ENCODE assay signal across 6 cellular contexts in the genomic region with DNA sequence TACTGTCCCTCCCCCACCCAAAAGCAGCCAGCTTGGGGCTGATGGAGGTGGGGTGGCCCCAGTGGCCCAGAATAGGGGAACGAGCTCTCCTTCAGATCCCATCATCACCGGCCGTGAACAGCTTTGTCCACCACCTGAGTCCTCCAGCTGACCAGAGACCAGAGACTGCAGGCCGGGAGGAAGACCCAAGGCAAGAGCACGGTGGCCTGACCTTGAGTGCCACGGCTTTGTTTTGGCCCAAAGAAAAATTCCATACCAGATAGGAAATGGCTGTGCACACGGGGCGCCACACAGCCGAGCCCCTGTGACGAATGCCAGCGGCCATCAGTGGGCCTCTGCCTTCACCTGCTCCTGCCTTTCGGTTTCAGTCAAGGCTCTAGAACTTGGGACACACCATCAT. TPM values are rescaled to one million over a fixed set of nuclear protein-coding genes. Genes with fewer than 3 reads are reported as not detected.
"Had no signal": no experiment of that assay in that cellular context is flagged by ENCODE, and none has a peak within 500 bp of the region (broad histone marks: within the 10 kb centered on the region; RNA-seq: fewer than 3 reads in every experiment).

No MANE protein-coding gene starts in this region.

- H3K4me3 Mint-ChIP-seq: H9 had no signal

- H3K4me3 ChIP-seq: K562 had no signal

- ATAC-seq: K562 had no signal

- DNase-seq: GOT3, H9, HCEC 1CT, IMR-90 had no signal

- H3K27ac Mint-ChIP-seq: H9 had no signal

RNA-seq across cellular contexts. Expression of a gene that starts 5.2 kb away (rescaled TPM):
- total RNA-seq: HT-29, IMR-90, K562 had no signal
- polyA plus RNA-seq: IMR-90, K562 had no signal
